13 cellular contexts compared by ENCODE assay signal in genomic region chr14:50647282-50647681, GRCh38. TPM values are rescaled to one million over a fixed set of nuclear protein-coding genes. Genes with fewer than 3 reads are reported as not detected.
DNase-seq lines count a peak whose midpoint lies in the region; ATAC-seq and TF ChIP-seq lines count a peak whose summit lies in the region.
"Had no signal": no experiment of that assay in that cellular context is flagged by ENCODE, and none has a peak within 500 bp of the region (broad histone marks: within the 10 kb centered on the region; RNA-seq: fewer than 3 reads in every experiment).

No MANE protein-coding gene starts in this region.

- no peak overlapping the region for H3K27ac ChIP-seq in Karpas-422 (ENCODE audit: low read length)
- H3K27ac ChIP-seq: RWPE1 had no signal

- H3K4me1 ChIP-seq in Karpas-422 (ENCODE audit: low read length): peaks cover 24% of the 10 kb centered on the region

- H2AFZ ChIP-seq in Karpas-422 (ENCODE audit: low read length): no peak overlapping the region; the same call in 1 of the 2 replicates

- ATAC-seq in GM19467 (IDR thresholded peaks at IDR 0.05; ENCODE audit: unreplicated experiment) (peak; percentile 69), HG02885 (IDR thresholded peaks at IDR 0.05; ENCODE audit: poor library complexity, unreplicated experiment) (peak; percentile 98)
- ATAC-seq: stimulated activated naive CD8-positive, alpha-beta T cell treated with anti-CD3 and anti-CD28 coated beads, Interleukin-15, Interleukin-2, amounts not matched to agents 100 U/mL and 50 U/mL, for 24 hours had no signal

- H3K79me2 ChIP-seq in Karpas-422 (ENCODE audit: low read length): 0 out of 2 replicates have a peak, but pooled peaks cover 7% of the 10 kb centered on the region

- TF ChIP-seq CTCF in GM12864 (IDR thresholded peaks at IDR 0.05; ENCODE audit: low read depth, low read length, missing control alignments): no peak

- H3K4me2 ChIP-seq in Karpas-422 (ENCODE audit: low read depth, low read length, poor library complexity, severe bottlenecking): peak overlapping the region; percentile 34

- no peaks in the 10 kb centered on the region for H4K20me1 ChIP-seq in Karpas-422 (ENCODE audit: insufficient read depth, low read depth, low read length)

- H3K4me3 ChIP-seq in GM12864 (ENCODE audit: low read depth, low read length) (peak overlapping the region; percentile 0; the same call in 1 of the 2 replicates), Karpas-422 (ENCODE audit: low read length) (peak overlapping the region; percentile 19; the same call in 1 of the 2 replicates)

- no peak overlapping the region for H3K9ac ChIP-seq in Karpas-422 (ENCODE audit: low read length)

- H3K27me3 ChIP-seq in Karpas-422 (ENCODE audit: low read length): no peaks in the 10 kb centered on the region

- H3K36me3 ChIP-seq in Karpas-422 (ENCODE audit: insufficient read depth, low read length): peaks cover 9% of the 10 kb centered on the region; the same call in 1 of the 2 replicates

- H3K9me2 ChIP-seq in Karpas-422 (replicated peaks; ENCODE audit: insufficient read depth, low read length): no peaks in the 10 kb centered on the region

- peak; percentile 68 for DNase-seq in GM12864 (ENCODE audit: low read depth)
- DNase-seq in Karpas-422: no peak
- DNase-seq in activated CD8-positive, alpha-beta memory T cell treated with anti-CD3 and anti-CD28 coated beads, Interleukin-2, amount 50 U/mL, for 48 hours: no peak
- no peak for DNase-seq in dermis blood vessel endothelial cell
- DNase-seq in activated CD8-positive, alpha-beta memory T cell treated with anti-CD3 and anti-CD28 coated beads, Interleukin-2, amount 50 U/mL, for 4 hours: no peak
- no peak for DNase-seq in NOMO-1 (lab: John Stamatoyannopoulos, UW; ENCODE audit: unreplicated experiment in 2 of 2)
- DNase-seq: activated CD4-positive, CD25-positive, alpha-beta regulatory T cell; GF-D8; NCI-H187; stimulated activated naive CD8-positive, alpha-beta T cell treated with anti-CD3 and anti-CD28 coated beads, Interleukin-15, Interleukin-2, amounts not matched to agents 100 U/mL and 50 U/mL, for 24 hours had no signal

- H3K9me3 ChIP-seq in Karpas-422 (ENCODE audit: low read length): no peaks in the 10 kb centered on the region

RNA-seq across cellular contexts. Expression of gene SAV1, which starts 20.8 kb away (rescaled TPM):
- 14.7 and 22.0 TPM in 2 replicates for total RNA-seq in Karpas-422 (2014; rRNA removed; shearing (Covaris generic); ENCODE audit: low replicate concordance)
- 26.4 and 28.1 TPM in 2 replicates for total RNA-seq in dermis blood vessel endothelial cell
